In genomic region chr2:138312061-138312460, GRCh38 we compare ENCODE assay signal across 8 cellular contexts.
"Had no signal": no experiment of that assay in that cellular context is flagged by ENCODE, and none has a peak within 500 bp of the region (broad histone marks: within the 10 kb centered on the region; RNA-seq: fewer than 3 reads in every experiment).

No MANE protein-coding gene starts in this region.

- FAIRE-seq: G401.6, GM12878, GM12891, GM12892, GM18507, GM19239 had no signal

- DNase-seq: GDM1, GF-D8 had no signal

- H3K4me3 ChIP-seq: GM12878 had no signal

- ATAC-seq: GM12878 had no signal
